ENCODE assay signal across 20 cellular contexts in genomic region chr4:118807659-118808058, GRCh38. TPM values are rescaled to one million over a fixed set of nuclear protein-coding genes. Genes with fewer than 3 reads are reported as not detected.
DNase-seq lines count a peak whose midpoint lies in the region; ATAC-seq and TF ChIP-seq lines count a peak whose summit lies in the region.
"Had no signal": no experiment of that assay in that cellular context is flagged by ENCODE, and none has a peak within 500 bp of the region (broad histone marks: within the 10 kb centered on the region; RNA-seq: fewer than 3 reads in every experiment).

No MANE protein-coding gene starts in this region.

- H3K4me3 Mint-ChIP-seq in activated CD4-positive, alpha-beta T cell treated with anti-CD3 and anti-CD28 coated beads, Interleukin-2, amount 10 ng/mL, durations not matched to agents 24 days and 14 days: no peak overlapping the region
- H3K4me3 Mint-ChIP-seq in dendritic cell treated with granulocyte-macrophage colony-stimulating factor and Interleukin-4, amounts not matched to agents 40 ng/mL and 50 ng/mL, for 4 days: no peak overlapping the region
- no peak overlapping the region for H3K4me3 Mint-ChIP-seq in glutamatergic neuron (ENCODE audit: unreplicated experiment)
- H3K4me3 Mint-ChIP-seq: B cell; CD14-positive monocyte; CD4-positive, alpha-beta T cell; CD8-positive, alpha-beta memory T cell; GM23338; H9 had no signal

- CTCF ChIA-PET in SK-N-SH (lab: Yijun Ruan, JAX): interaction anchor here (1.0 kb wide), 2 partner anchors 17 to 82 kb away, joined by 3 read pairs; no protein-coding TSS in a partner anchor

- no peak overlapping the region for H2AFZ ChIP-seq in SK-N-SH (ENCODE audit: low read depth)
- no peak overlapping the region for H2AFZ ChIP-seq in smooth muscle cell (ENCODE audit: low read depth)
- H2AFZ ChIP-seq: GM23338 had no signal

- H3K4me3 ChIP-seq in SK-N-SH (ENCODE audit: low read depth in 2 of 2, low read length in 1 of 2) (no peak overlapping the region), smooth muscle cell (no peak overlapping the region)
- H3K4me3 ChIP-seq: BLaER1 treated with 17β-estradiol and CSF1 and Interleukin-3, amounts not matched to agents 10 nM and 100 nM; GM23338 had no signal

- no peak overlapping the region for H3K27ac Mint-ChIP-seq in activated CD4-positive, alpha-beta T cell treated with anti-CD3 and anti-CD28 coated beads, Interleukin-2, amount 10 ng/mL, durations not matched to agents 24 days and 14 days
- H3K27ac Mint-ChIP-seq in dendritic cell treated with granulocyte-macrophage colony-stimulating factor and Interleukin-4, amounts not matched to agents 40 ng/mL and 50 ng/mL, for 4 days: peak overlapping the region; percentile 8
- H3K27ac Mint-ChIP-seq in glutamatergic neuron (ENCODE audit: unreplicated experiment): no peak overlapping the region
- H3K27ac Mint-ChIP-seq: B cell; CD4-positive, alpha-beta T cell; GM23338 had no signal

- H3K36me3 ChIP-seq in SK-N-SH (replicated peaks in 1 of 2; ENCODE audit: control insufficient read depth in 1 of 2, insufficient read depth in 2 of 2, low read length in 1 of 2): peaks cover 55 to 78% of the 10 kb centered on the region in 2 experiments
- H3K36me3 ChIP-seq in smooth muscle cell (ENCODE audit: low read depth): peaks cover 64% of the 10 kb centered on the region

- ATAC-seq in GM21360 (IDR thresholded peaks at IDR 0.05; ENCODE audit: unreplicated experiment) (no peak), GM18511 (IDR thresholded peaks at IDR 0.05; ENCODE audit: unreplicated experiment) (no peak)
- ATAC-seq: GM23338, HCT116 had no signal

- DNase-seq in activated CD4-positive, alpha-beta T cell treated with anti-CD3 and anti-CD28 coated beads, Interleukin-2, amount 10 ng/mL, durations not matched to agents 24 days and 14 days: peak; percentile 6
- DNase-seq in activated CD4-positive, alpha-beta T cell treated with anti-CD3 and anti-CD28 coated beads, Interleukin-2, amount 50 U/mL, for 48 hours: no peak
- DNase-seq in SK-N-SH: peak; percentile 45
- no peak for DNase-seq in smooth muscle cell (lab: John Stamatoyannopoulos, UW; ENCODE audit: unreplicated experiment)
- no peak for DNase-seq in glutamatergic neuron
- DNase-seq: CD4-positive, alpha-beta T cell; CD8-positive, alpha-beta memory T cell; DMS53; DMS79 treated with DMSO at 0.1 percent for 48 hours; GF-D8; H9 had no signal

- H3K27me3 ChIP-seq in SK-N-SH (ENCODE audit: insufficient read depth) (no peaks in the 10 kb centered on the region), smooth muscle cell (ENCODE audit: low read depth) (no peaks in the 10 kb centered on the region)
- H3K27me3 ChIP-seq: BLaER1 treated with 17β-estradiol and CSF1 and Interleukin-3, amounts not matched to agents 10 nM and 100 nM had no signal

- H3K9me3 ChIP-seq in SK-N-SH (no peaks in the 10 kb centered on the region), smooth muscle cell (replicated peaks; ENCODE audit: low read depth) (no peaks in the 10 kb centered on the region)
- H3K9me3 ChIP-seq: BLaER1 treated with 17β-estradiol and CSF1 and Interleukin-3, amounts not matched to agents 10 nM and 100 nM had no signal

- intact Hi-C loops in activated CD4-positive, alpha-beta T cell treated with anti-CD3 and anti-CD28 coated beads, Interleukin-2, amount 10 ng/mL, durations not matched to agents 24 days and 14 days (cut with micrococcal nuclease): loop anchor here (10.0 kb wide), 1 partner anchor 63 kb away; no protein-coding TSS in a partner anchor
- intact Hi-C loops in dendritic cell treated with granulocyte-macrophage colony-stimulating factor and Interleukin-4, amounts not matched to agents 40 ng/mL and 50 ng/mL, for 4 days (cut with micrococcal nuclease): no loop called here

- no peak for TF ChIP-seq CTCF in SK-N-SH (IDR thresholded peaks at IDR 0.05)
- no peak for TF ChIP-seq CTCF in smooth muscle cell (IDR thresholded peaks at IDR 0.05; ENCODE audit: borderline replicate concordance, insufficient read depth, poor library complexity, severe bottlenecking)
- no peak for TF ChIP-seq CTCF in glutamatergic neuron (IDR thresholded peaks at IDR 0.05; ENCODE audit: partially characterized antibody, unreplicated experiment)

- H3K79me2 ChIP-seq in SK-N-SH (ENCODE audit: insufficient read depth) (peaks cover 81% of the 10 kb centered on the region), smooth muscle cell (ENCODE audit: low read depth) (peaks cover 95% of the 10 kb centered on the region)

- no peak overlapping the region for H3K4me2 ChIP-seq in SK-N-SH
- no peak overlapping the region for H3K4me2 ChIP-seq in smooth muscle cell
- H3K4me2 ChIP-seq: BLaER1 treated with 17β-estradiol and CSF1 and Interleukin-3, amounts not matched to agents 10 nM and 100 nM; GM23338 had no signal

- H3K27me3 Mint-ChIP-seq in activated CD4-positive, alpha-beta T cell treated with anti-CD3 and anti-CD28 coated beads, Interleukin-2, amount 10 ng/mL, durations not matched to agents 24 days and 14 days: no peaks in the 10 kb centered on the region
- H3K27me3 Mint-ChIP-seq in dendritic cell treated with granulocyte-macrophage colony-stimulating factor and Interleukin-4, amounts not matched to agents 40 ng/mL and 50 ng/mL, for 4 days: no peaks in the 10 kb centered on the region
- H3K27me3 Mint-ChIP-seq in glutamatergic neuron (ENCODE audit: unreplicated experiment): no peaks in the 10 kb centered on the region
- H3K27me3 Mint-ChIP-seq: B cell; CD4-positive, alpha-beta T cell; CD8-positive, alpha-beta memory T cell had no signal

- peak in 1 of 2 experiments; percentile 91; a peak in 2 of 4 replicates for TF ChIP-seq EP300 in SK-N-SH (IDR thresholded peaks at IDR 0.05; ENCODE audit: borderline replicate concordance in 1 of 2, low read depth in 1 of 2, low read length in 1 of 2)

- H4K20me1 ChIP-seq in SK-N-SH (ENCODE audit: insufficient read depth): peaks cover 3% of the 10 kb centered on the region; the same call in 1 of the 2 replicates
- H4K20me1 ChIP-seq in smooth muscle cell (ENCODE audit: low read depth): peaks cover 100% of the 10 kb centered on the region

- H3K9me2 ChIP-seq in SK-N-SH: no peaks in the 10 kb centered on the region

- peak; percentile 10; the same call in 1 of the 2 replicates for TF ChIP-seq RAD21 in SK-N-SH (IDR thresholded peaks at IDR 0.05; ENCODE audit: low read length)

- POLR2A ChIA-PET in SK-N-SH (lab: Yijun Ruan, JAX): no interaction called here

- H3K4me1 ChIP-seq in SK-N-SH (ENCODE audit: control insufficient read depth in 1 of 2, insufficient read depth in 2 of 2, low read depth in 1 of 2, low read length in 1 of 2) (peaks cover 22 to 26% of the 10 kb centered on the region in 2 experiments; a peak in 3 of 4 replicates), smooth muscle cell (ENCODE audit: low read depth) (no peaks in the 10 kb centered on the region)

- H3K9me3 Mint-ChIP-seq in activated CD4-positive, alpha-beta T cell treated with anti-CD3 and anti-CD28 coated beads, Interleukin-2, amount 10 ng/mL, durations not matched to agents 24 days and 14 days: no peaks in the 10 kb centered on the region
- no peaks in the 10 kb centered on the region for H3K9me3 Mint-ChIP-seq in dendritic cell treated with granulocyte-macrophage colony-stimulating factor and Interleukin-4, amounts not matched to agents 40 ng/mL and 50 ng/mL, for 4 days
- H3K9me3 Mint-ChIP-seq in glutamatergic neuron (ENCODE audit: unreplicated experiment): peaks cover 2% of the 10 kb centered on the region
- H3K9me3 Mint-ChIP-seq: CD14-positive monocyte; CD4-positive, alpha-beta T cell; CD8-positive, alpha-beta memory T cell; GM23338; H9 had no signal

- peaks cover 23% of the 10 kb centered on the region for H3F3A ChIP-seq in SK-N-SH (replicated peaks; ENCODE audit: insufficient read depth)
- peaks cover 18% of the 10 kb centered on the region for H3F3A ChIP-seq in smooth muscle cell (ENCODE audit: low read depth)

- H3K9ac ChIP-seq in SK-N-SH (no peak overlapping the region), smooth muscle cell (ENCODE audit: low read depth) (no peak overlapping the region)
- H3K9ac ChIP-seq: BLaER1 treated with 17β-estradiol and CSF1 and Interleukin-3, amounts not matched to agents 10 nM and 100 nM had no signal

- H3K36me3 Mint-ChIP-seq in activated CD4-positive, alpha-beta T cell treated with anti-CD3 and anti-CD28 coated beads, Interleukin-2, amount 10 ng/mL, durations not matched to agents 24 days and 14 days (ENCODE audit: low read depth): peaks cover 46% of the 10 kb centered on the region
- H3K36me3 Mint-ChIP-seq in dendritic cell treated with granulocyte-macrophage colony-stimulating factor and Interleukin-4, amounts not matched to agents 40 ng/mL and 50 ng/mL, for 4 days (ENCODE audit: low read depth): peaks cover 96% of the 10 kb centered on the region
- H3K36me3 Mint-ChIP-seq in glutamatergic neuron (ENCODE audit: unreplicated experiment): no peaks in the 10 kb centered on the region

- H3K4me1 Mint-ChIP-seq in activated CD4-positive, alpha-beta T cell treated with anti-CD3 and anti-CD28 coated beads, Interleukin-2, amount 10 ng/mL, durations not matched to agents 24 days and 14 days: no peaks in the 10 kb centered on the region
- peaks cover 9% of the 10 kb centered on the region for H3K4me1 Mint-ChIP-seq in dendritic cell treated with granulocyte-macrophage colony-stimulating factor and Interleukin-4, amounts not matched to agents 40 ng/mL and 50 ng/mL, for 4 days (ENCODE audit: low read depth)
- peaks cover 13% of the 10 kb centered on the region for H3K4me1 Mint-ChIP-seq in glutamatergic neuron (ENCODE audit: low read depth, unreplicated experiment)
- H3K4me1 Mint-ChIP-seq: B cell had no signal

- peak overlapping the region in 1 of 2 experiments; percentile 92; a peak in 2 of 4 replicates for H3K27ac ChIP-seq in SK-N-SH (ENCODE audit: low read depth in 2 of 2, low read length in 1 of 2)
- H3K27ac ChIP-seq in smooth muscle cell (ENCODE audit: low read depth): peak overlapping the region; percentile 16
- H3K27ac ChIP-seq: 22Rv1; BLaER1 treated with 17β-estradiol and CSF1 and Interleukin-3, amounts not matched to agents 10 nM and 100 nM had no signal

- WGBS in SK-N-SH (ENCODE audit: low lambda C conversion rate): 54% methylated on average over 2 of the region's 2 CpGs
- WGBS in smooth muscle cell (ENCODE audit: low lambda C conversion rate): 99% methylated on average over 2 of the region's 2 CpGs

RNA-seq across cellular contexts. Expression of gene SEC24D, which starts 28.3 kb away (rescaled TPM):
- total RNA-seq in activated CD4-positive, alpha-beta T cell treated with anti-CD3 and anti-CD28 coated beads, Interleukin-2, amount 10 ng/mL, durations not matched to agents 24 days and 14 days: 43.9 and 45.3 TPM in 2 replicates
- polyA plus RNA-seq in SK-N-SH (2012; rRNA removed) (30.4 and 32.2 TPM in 2 replicates), smooth muscle cell (133 and 163 TPM in 2 replicates)
- 44.4 and 51.4 TPM in 2 replicates for polyA plus RNA-seq in SK-N-SH (2012; cell fraction: cytosol; rRNA removed)
- polyA plus RNA-seq in SK-N-SH (2012; cell fraction: nucleus; rRNA removed): 28.7 and 75.4 TPM in 2 replicates
- total RNA-seq in smooth muscle cell (228 and 237 TPM in 2 replicates), glutamatergic neuron (ENCODE audit: unreplicated experiment) (26.0 TPM)

Comparison
In these comparisons a context has a peak if more than half of its experiments do, and no peak if none do; other contexts are left out.
1. DNase-seq: peak in activated CD4-positive, alpha-beta T cell treated with anti-CD3 and anti-CD28 coated beads, Interleukin-2, amount 10 ng/mL, durations not matched to agents 24 days and 14 days (single experiment) and SK-N-SH (single experiment); none in activated CD4-positive, alpha-beta T cell treated with anti-CD3 and anti-CD28 coated beads, Interleukin-2, amount 50 U/mL, for 48 hours (0 of 2), smooth muscle cell (single experiment) and glutamatergic neuron (single experiment).